ENCODE assay signal across 17 cellular contexts in genomic region chr14:105074601-105075053, GRCh38. TPM values are rescaled to one million over a fixed set of nuclear protein-coding genes. Genes with fewer than 3 reads are reported as not detected.
DNase-seq lines count a peak whose midpoint lies in the region; ATAC-seq and TF ChIP-seq lines count a peak whose summit lies in the region.
"Had no signal": no experiment of that assay in that cellular context is flagged by ENCODE, and none has a peak within 500 bp of the region (broad histone marks: within the 10 kb centered on the region; RNA-seq: fewer than 3 reads in every experiment).

No MANE protein-coding gene starts in this region.

- no peak overlapping the region for H2BK12ac ChIP-seq in mesenchymal stem cell (ENCODE audit: low read length in 2 of 2)

- H3K27me3 ChIP-seq in GM23338 (ENCODE audit: insufficient read depth): no peaks in the 10 kb centered on the region
- peaks cover 4 to 50% of the 10 kb centered on the region in 2 experiments for H3K27me3 ChIP-seq in mesenchymal stem cell (ENCODE audit: control insufficient read depth in 1 of 2, insufficient read depth in 1 of 2, low read length in 2 of 2)
- H3K27me3 ChIP-seq: ovary, testis had no signal

- no peaks in the 10 kb centered on the region for H3K36me3 Mint-ChIP-seq in GM23338 (ENCODE audit: low read depth)
- H3K36me3 Mint-ChIP-seq: memory B cell had no signal

- peaks cover 11% of the 10 kb centered on the region for H3K27me3 Mint-ChIP-seq in GM23338 (ENCODE audit: insufficient read depth, low read depth, poor library complexity)
- H3K27me3 Mint-ChIP-seq: memory B cell had no signal

- peak overlapping the region in 1 of 2 experiments; percentile 20 for H3K4ac ChIP-seq in mesenchymal stem cell (ENCODE audit: low read depth in 1 of 2, low read length in 2 of 2)

- H3K4me3 Mint-ChIP-seq in GM23338: no peak overlapping the region
- H3K4me3 Mint-ChIP-seq: memory B cell had no signal

- H3K36me3 ChIP-seq in GM23338 (ENCODE audit: insufficient read depth): no peaks in the 10 kb centered on the region
- no peaks in the 10 kb centered on the region for H3K36me3 ChIP-seq in mesenchymal stem cell (ENCODE audit: control insufficient read depth in 1 of 2, insufficient read depth in 2 of 2, low read depth in 1 of 2, low read length in 2 of 2)
- H3K36me3 ChIP-seq: ovary had no signal

- DNase-seq in DMS153 (lab: John Stamatoyannopoulos, UW) (peak; percentile 26), DMS153 treated with DMSO at 0.1 percent for 48 hours (lab: John Stamatoyannopoulos, UW; ENCODE audit: unreplicated experiment) (no peak), GM23338 (ENCODE audit: low spot score) (no peak), NCI-H524 treated with DMSO at 0.1 percent for 48 hours (lab: John Stamatoyannopoulos, UW) (peak; percentile 94), mesenchymal stem cell (no peak), activated T-cell treated with anti-CD3 and anti-CD28 coated beads for 4 hours (no peak)
- no peak for DNase-seq in activated CD4-positive, alpha-beta T cell treated with anti-CD3 and anti-CD28 coated beads for 48 hours
- DNase-seq: activated CD4-positive, alpha-beta T cell treated with anti-CD3 and anti-CD28 coated beads, Interleukin-2, amount 50 U/mL, for 48 hours; NCI-H1092 treated with DMSO at 0.1 percent for 48 hours; stimulated activated CD4-positive, alpha-beta T cell treated with anti-CD3 and anti-CD28 coated beads, Interleukin-12 subunit alpha, Interleukin-12 subunit beta, amount 100 ng/mL, for 4 hours; T-helper 2 cell; testis had no signal

- H3K79me2 ChIP-seq in GM23338 (replicated peaks; ENCODE audit: insufficient read depth): no peaks in the 10 kb centered on the region

- WGBS in mesenchymal stem cell: 72% methylated on average over 15 of the region's 15 CpGs

- H3K23ac ChIP-seq in mesenchymal stem cell (ENCODE audit: low read length in 2 of 2): no peak overlapping the region

- H3K14ac ChIP-seq in mesenchymal stem cell (ENCODE audit: low read length in 2 of 2): no peak overlapping the region

- H3K4me2 ChIP-seq in GM23338: no peak overlapping the region
- H3K4me2 ChIP-seq in mesenchymal stem cell (ENCODE audit: low read length, poor library complexity, severe bottlenecking): no peak overlapping the region

- H3K27ac ChIP-seq in GM23338 (ENCODE audit: low read depth) (no peak overlapping the region), mesenchymal stem cell (ENCODE audit: low read length, poor library complexity, severe bottlenecking) (no peak overlapping the region)
- H3K27ac ChIP-seq: ovary, testis had no signal

- peaks cover 4% of the 10 kb centered on the region; the same call in 2 of the 3 replicates for H3K4me1 Mint-ChIP-seq in GM23338

- no peaks in the 10 kb centered on the region for H3K9me2 ChIP-seq in GM23338 (ENCODE audit: insufficient read depth)

- H3K79me1 ChIP-seq in mesenchymal stem cell (replicated peaks; ENCODE audit: low read length, poor library complexity, severe bottlenecking): no peaks in the 10 kb centered on the region

- H3K4me3 ChIP-seq in GM23338 (no peak overlapping the region), mesenchymal stem cell (ENCODE audit: insufficient read depth in 1 of 2, low read depth in 1 of 2, low read length in 2 of 2) (no peak overlapping the region)
- H3K4me3 ChIP-seq: ovary, testis had no signal

- H4K20me1 ChIP-seq in GM23338 (replicated peaks; ENCODE audit: insufficient read depth): no peaks in the 10 kb centered on the region

- no peak overlapping the region for H3K9ac ChIP-seq in mesenchymal stem cell (ENCODE audit: low read length)

- no peak overlapping the region for H2BK120ac ChIP-seq in mesenchymal stem cell (ENCODE audit: low read depth, low read length)

- H2AK5ac ChIP-seq in mesenchymal stem cell (ENCODE audit: low read length, severe bottlenecking): no peak overlapping the region

- no peak overlapping the region for H3K18ac ChIP-seq in mesenchymal stem cell (ENCODE audit: low read depth in 1 of 2, low read length in 2 of 2)

- no peak overlapping the region for H2BK15ac ChIP-seq in mesenchymal stem cell (ENCODE audit: low read depth, poor library complexity, severe bottlenecking)

- no peak overlapping the region for H3K27ac Mint-ChIP-seq in GM23338
- H3K27ac Mint-ChIP-seq: activated T-helper 2 cell treated with anti-CD3 and anti-CD28 coated beads, Interferon-gamma antibody, Interleukin-2, Interleukin-4, amounts not matched to agents 10 μg/mL and 5 μg/mL and 100 μg/mL, durations not matched to agents 14 hours and 24 hours and 36 hours had no signal

- no peak for TF ChIP-seq CTCF in GM23338 (conservative IDR thresholded peaks at IDR 0.05; ENCODE audit: low read depth in 2 of 2)

- peak overlapping the region; percentile 8 for H4K8ac ChIP-seq in mesenchymal stem cell (ENCODE audit: low read length)

- no peaks in the 10 kb centered on the region for H3F3A ChIP-seq in GM23338 (replicated peaks; ENCODE audit: low read depth)

- peak; percentile 58 for ATAC-seq in GM23338
- no peak for ATAC-seq in HG02884 (IDR thresholded peaks at IDR 0.05; ENCODE audit: unreplicated experiment)

- H2BK5ac ChIP-seq in mesenchymal stem cell (ENCODE audit: low read depth, low read length, poor library complexity, severe bottlenecking): no peak overlapping the region

- no peak overlapping the region for H2AFZ ChIP-seq in GM23338
- H2AFZ ChIP-seq in mesenchymal stem cell (ENCODE audit: low read depth, low read length): no peak overlapping the region

- H3K9me3 Mint-ChIP-seq in GM23338: no peaks in the 10 kb centered on the region; the same call in 1 of the 3 replicates
- H3K9me3 Mint-ChIP-seq: activated T-helper 2 cell treated with anti-CD3 and anti-CD28 coated beads, Interferon-gamma antibody, Interleukin-2, Interleukin-4, amounts not matched to agents 10 μg/mL and 5 μg/mL and 100 μg/mL, durations not matched to agents 14 hours and 24 hours and 36 hours; memory B cell had no signal

- peak overlapping the region; percentile 59 for H4K91ac ChIP-seq in mesenchymal stem cell (ENCODE audit: low read length)

- H3K4me1 ChIP-seq in GM23338 (ENCODE audit: insufficient read depth) (peaks cover 4% of the 10 kb centered on the region; the same call in 1 of the 2 replicates), mesenchymal stem cell (ENCODE audit: control insufficient read depth, insufficient read depth, low read depth, low read length) (peaks cover 22% of the 10 kb centered on the region)

- H3K9me3 ChIP-seq in mesenchymal stem cell (ENCODE audit: control insufficient read depth, low read length): no peaks in the 10 kb centered on the region
- H3K9me3 ChIP-seq: ovary, testis had no signal

TF ChIP-seq in GM23338, 12 proteins besides CTCF, POLR2A, EP300 and RAD21:
- TF ChIP-seq JUNB (IDR thresholded peaks at IDR 0.05; ENCODE audit: unreplicated experiment): no peak

RNA-seq across cellular contexts. Expression of gene GPR132, which starts 9.4 kb away (rescaled TPM):
- 0.14 TPM in 1 of 2 replicates, not detected in the other for total RNA-seq in GM23338 (2014; rRNA removed; shearing (Covaris generic))
- 0.09 TPM in 1 of 2 replicates, not detected in the other for polyA plus RNA-seq in GM23338 (2016; fragmentation: Nextera tagmentation; extraction: Ambion mirVana)
- 0.03 TPM for polyA plus RNA-seq in mesenchymal stem cell (2013, experiment 1 of 2)
- polyA plus RNA-seq in mesenchymal stem cell (2013, experiment 2 of 2): 0.01 TPM
- total RNA-seq: A172 had no signal

RNA-seq across cellular contexts. Expression of gene CDCA4, which starts 53.7 kb away (rescaled TPM):
- 62.4 and 70.7 TPM in 2 replicates for total RNA-seq in GM23338 (2014; rRNA removed; shearing (Covaris generic))
- polyA plus RNA-seq in GM23338 (2016; fragmentation: Nextera tagmentation; extraction: Ambion mirVana): 32.6 and 37.1 TPM in 2 replicates
- polyA plus RNA-seq in mesenchymal stem cell (2013, experiment 1 of 2): 8.8 TPM
- polyA plus RNA-seq in mesenchymal stem cell (2013, experiment 2 of 2): 8.9 TPM

Comparison
In these comparisons a context has a peak if more than half of its experiments do, and no peak if none do; other contexts are left out.
1. DNase-seq: peak in DMS153 (single experiment) and NCI-H524 treated with DMSO at 0.1 percent for 48 hours (single experiment); none in DMS153 treated with DMSO at 0.1 percent for 48 hours (single experiment), GM23338 (single experiment), mesenchymal stem cell (single experiment), activated T-cell treated with anti-CD3 and anti-CD28 coated beads for 4 hours (single experiment) and activated CD4-positive, alpha-beta T cell treated with anti-CD3 and anti-CD28 coated beads for 48 hours (single experiment).